19 cellular contexts compared by ENCODE assay signal in genomic region chr12:6083606-6084005, GRCh38. TPM values are rescaled to one million over a fixed set of nuclear protein-coding genes. Genes with fewer than 3 reads are reported as not detected.
DNase-seq lines count a peak whose midpoint lies in the region; ATAC-seq, FAIRE-seq and TF ChIP-seq lines count a peak whose summit lies in the region.
"Had no signal": no experiment of that assay in that cellular context is flagged by ENCODE, and none has a peak within 500 bp of the region (broad histone marks: within the 10 kb centered on the region; RNA-seq: fewer than 3 reads in every experiment).

No MANE protein-coding gene starts in this region.

- CTCF ChIA-PET in H1 (lab: Charles Lee; ENCODE audit: partially characterized antibody) (interaction anchor here (0.6 to 4.0 kb wide), 16 partner anchors 9 to 380 kb away, joined by 3 to 28 read pairs (median 4); no protein-coding TSS in a partner anchor), MCF 10A (lab: Yijun Ruan, JAX) (interaction anchor here (0.7 to 1.8 kb wide), 4 partner anchors 9 to 201 kb away, joined by 3 to 9 read pairs (median 3); no protein-coding TSS in a partner anchor)

- TF ChIP-seq POLR2A in H1 (IDR thresholded peaks at IDR 0.05; ENCODE audit: control extremely low read depth in 1 of 2, low read depth in 2 of 2, low read length in 2 of 2): no peak

- DNase-seq in left ventricle myocardium inferior (no peak), heart right ventricle (no peak), H1 (ENCODE audit: low read depth in 1 of 2, low spot score in 2 of 2) (no peak), neural crest cell (ENCODE audit: low read depth, low spot score) (no peak), NCI-H226 (no peak), MCF 10A (ENCODE audit: unreplicated experiment) (no peak), coronary artery (ENCODE audit: low spot score) (no peak)
- DNase-seq: activated CD4-positive, alpha-beta T cell treated with anti-CD3 and anti-CD28 coated beads for 1 hour; activated CD8-positive, alpha-beta memory T cell treated with anti-CD3 and anti-CD28 coated beads, Interleukin-2, amount 10 ng/mL, durations not matched to agents 7 days and 5 days; activated effector memory CD4-positive, alpha-beta T cell treated with Interleukin-2 at 50 U/mL for 16 hours; CD4-positive, alpha-beta memory T cell; natural killer cell; NCI-H146; NK-92 treated with Interleukin-12 subunit alpha and Interleukin-12 subunit beta, amount 100 ng/mL, for 24 hours; SHP77; stimulated activated naive CD4-positive, alpha-beta T cell treated with Interleukin-2 at 50 U/mL for 16 hours had no signal

- H3K4me2 ChIP-seq in H1 (ENCODE audit: insufficient read depth in 1 of 2, low read depth in 2 of 2, low read length in 2 of 2): peak overlapping the region in 1 of 2 experiments; percentile 58; a peak in 1 of 4 replicates

- 75 to 76% methylated on average over 4 of the region's 4 CpGs for whole genome bisulfite sequencing in heart right ventricle, 2 donors
- WGBS in H1 (ENCODE audit: extremely low coverage in 1 of 2, insufficient coverage in 1 of 2, insufficient read length in 1 of 2, insufficient replicate concordance in 2 of 2, low coverage in 1 of 2, low lambda C conversion rate in 2 of 2, missing lambda C conversion rate in 1 of 2), 2 experiments: 50% methylated on average over 4 of the region's 4 CpGs; no CpG with 5 or more reads in 1 of the 2 experiments

- H3K9me3 ChIP-seq in left ventricle myocardium inferior (replicated peaks): no peaks in the 10 kb centered on the region
- no peaks in the 10 kb centered on the region for H3K9me3 ChIP-seq in heart right ventricle
- no peaks in the 10 kb centered on the region for H3K9me3 ChIP-seq in H1 (ENCODE audit: insufficient read depth in 2 of 2, low read depth in 1 of 2, low read length in 1 of 2)
- H3K9me3 ChIP-seq: adrenal gland had no signal

- H2AK5ac ChIP-seq in H1 (ENCODE audit: low read depth, low read length): no peak overlapping the region

- no peak overlapping the region for H2AFZ ChIP-seq in H1 (ENCODE audit: low read length)

- H3K4me1 Mint-ChIP-seq in neural crest cell: peaks cover 25% of the 10 kb centered on the region
- H3K4me1 Mint-ChIP-seq in MCF 10A (ENCODE audit: insufficient read depth, unreplicated experiment): peaks cover 12% of the 10 kb centered on the region
- H3K4me1 Mint-ChIP-seq: activated CD8-positive, alpha-beta memory T cell treated with anti-CD3 and anti-CD28 coated beads, Interleukin-2, amount 10 ng/mL, durations not matched to agents 7 days and 5 days; CD4-positive, alpha-beta memory T cell; natural killer cell had no signal

- H3K27ac ChIP-seq in left ventricle myocardium inferior (replicated peaks) (peak overlapping the region; percentile 80), heart right ventricle (peak overlapping the region in 4 of 10 donors; percentile 32 to 78 (median 62)), H1 (ENCODE audit: low read depth, low read length) (0 out of 2 replicates have a peak overlapping the region, but pooled peaks have one; percentile 66), coronary artery (no peak overlapping the region)

- BruUV-seq in MCF 10A (replicated peaks; lab: Mats Ljungman, UMichigan): no TSS peak

- TF ChIP-seq CTCF in left ventricle myocardium inferior (IDR thresholded peaks at IDR 0.05; ENCODE audit: borderline replicate concordance) (no peak), heart right ventricle (IDR thresholded peaks at IDR 0.05) (no peak), H1 (IDR thresholded peaks at IDR 0.05; ENCODE audit: control extremely low read depth in 1 of 3, insufficient read depth in 1 of 3, low read depth in 1 of 3, low read length in 3 of 3) (no peak), neural crest cell (conservative IDR thresholded peaks at IDR 0.05) (no peak), MCF 10A (IDR thresholded peaks at IDR 0.05; ENCODE audit: unreplicated experiment) (no peak), coronary artery (IDR thresholded peaks at IDR 0.05) (no peak)

- intact Hi-C loops in left ventricle myocardium inferior (cut with micrococcal nuclease) (no loop called here), heart right ventricle (cut with DNase I) (no loop called here), MCF 10A (cut with micrococcal nuclease) (no loop called here)

- no peak overlapping the region for H4K5ac ChIP-seq in H1 (ENCODE audit: insufficient read length, low read depth, low read length)

- no peak overlapping the region for H2BK15ac ChIP-seq in H1 (ENCODE audit: low read length)

- H3K4ac ChIP-seq in H1 (replicated peaks; ENCODE audit: insufficient read length, low read depth, low read length): no peak overlapping the region

- H3K4me3 Mint-ChIP-seq in neural crest cell: peak overlapping the region; percentile 7
- no peak overlapping the region for H3K4me3 Mint-ChIP-seq in MCF 10A (ENCODE audit: unreplicated experiment)
- H3K4me3 Mint-ChIP-seq: activated CD8-positive, alpha-beta memory T cell treated with anti-CD3 and anti-CD28 coated beads, Interleukin-2, amount 10 ng/mL, durations not matched to agents 7 days and 5 days; CD4-positive, alpha-beta memory T cell; natural killer cell had no signal

- ATAC-seq in heart right ventricle (no peak), GM21529 (IDR thresholded peaks at IDR 0.05; ENCODE audit: unreplicated experiment) (no peak)
- ATAC-seq: activated CD8-positive, alpha-beta memory T cell treated with anti-CD3 and anti-CD28 coated beads, Interleukin-2, amount 10 ng/mL, durations not matched to agents 7 days and 5 days; natural killer cell had no signal

- peak overlapping the region; percentile 75; the same call in 1 of the 2 replicates for H2BK20ac ChIP-seq in H1 (ENCODE audit: low read length)

- H3K23me2 ChIP-seq in H1 (ENCODE audit: low read depth, low read length): no peaks in the 10 kb centered on the region

- H3K23ac ChIP-seq in H1 (ENCODE audit: insufficient read length): no peak overlapping the region

- H3K4me1 ChIP-seq in left ventricle myocardium inferior: peaks cover 94% of the 10 kb centered on the region
- H3K4me1 ChIP-seq in heart right ventricle: peaks cover 9 to 100% (median 52%) of the 10 kb centered on the region in 9 donors
- peaks cover 8 to 19% (median 11%) of the 10 kb centered on the region in 4 experiments for H3K4me1 ChIP-seq in H1 (replicated peaks in 1 of 4; ENCODE audit: control insufficient read depth in 3 of 4, insufficient read depth in 4 of 4, low read length in 3 of 4)
- H3K4me1 ChIP-seq: adrenal gland had no signal

- H3K27ac Mint-ChIP-seq in neural crest cell (ENCODE audit: unreplicated experiment) (no peak overlapping the region), MCF 10A (ENCODE audit: low read depth, unreplicated experiment) (no peak overlapping the region)
- H3K27ac Mint-ChIP-seq: activated CD8-positive, alpha-beta memory T cell treated with anti-CD3 and anti-CD28 coated beads, Interleukin-2, amount 10 ng/mL, durations not matched to agents 7 days and 5 days; CD4-positive, alpha-beta memory T cell; natural killer cell had no signal

- FAIRE-seq in H1 (lab: Jason Lieb, UNC): no peak
- FAIRE-seq: endometrium had no signal

- H3K4me3 ChIP-seq in left ventricle myocardium inferior: no peak overlapping the region
- no peak overlapping the region for H3K4me3 ChIP-seq in heart right ventricle
- H3K4me3 ChIP-seq in H1 (ENCODE audit: extremely low read depth in 1 of 4, insufficient read depth in 2 of 4, low read depth in 3 of 4, low read length in 4 of 4): no peak overlapping the region
- H3K4me3 ChIP-seq in coronary artery: no peak overlapping the region
- H3K4me3 ChIP-seq: adrenal gland had no signal

- TF ChIP-seq RAD21 in H1 (IDR thresholded peaks at IDR 0.05 in 1 of 2, conservative IDR thresholded peaks at IDR 0.05 in 1 of 2; ENCODE audit: low read depth in 2 of 2, low read length in 2 of 2): no peak

- H3K79me1 ChIP-seq in H1 (ENCODE audit: low read depth, low read length): no peaks in the 10 kb centered on the region

- peak overlapping the region; percentile 29; the same call in 1 of the 2 replicates for H2BK12ac ChIP-seq in H1 (ENCODE audit: low read depth, low read length)

- no peaks in the 10 kb centered on the region for H3K79me2 ChIP-seq in H1 (ENCODE audit: control insufficient read depth in 1 of 2, insufficient read depth in 2 of 2, low read length in 2 of 2)

- H3K36me3 ChIP-seq in left ventricle myocardium inferior: peaks cover 7% of the 10 kb centered on the region
- peaks cover 0 to 36% (median 0%) of the 10 kb centered on the region in 9 donors for H3K36me3 ChIP-seq in heart right ventricle
- no peaks in the 10 kb centered on the region for H3K36me3 ChIP-seq in H1 (ENCODE audit: control insufficient read depth in 2 of 4, insufficient read depth in 4 of 4, low read length in 3 of 4)
- H3K36me3 ChIP-seq: adrenal gland had no signal

- H3K56ac ChIP-seq in H1 (replicated peaks; ENCODE audit: insufficient read length, low read depth, low read length): no peak overlapping the region

- H4K20me1 ChIP-seq in H1 (replicated peaks in 1 of 2; ENCODE audit: control insufficient read depth in 1 of 2, insufficient read depth in 2 of 2, low read length in 2 of 2): no peaks in the 10 kb centered on the region

- TF ChIP-seq EP300 in H1 (IDR thresholded peaks at IDR 0.05; ENCODE audit: borderline replicate concordance in 1 of 2, low read depth in 2 of 2, low read length in 2 of 2): no peak

- H4K91ac ChIP-seq in H1 (replicated peaks; ENCODE audit: insufficient read length, low read length): peak overlapping the region; percentile 1

- H3K9ac ChIP-seq in H1 (replicated peaks in 1 of 4; ENCODE audit: extremely low read depth in 1 of 4, low read depth in 3 of 4, low read length in 3 of 4): no peak overlapping the region

- H3K18ac ChIP-seq in H1 (ENCODE audit: extremely low read depth, low read length): peak overlapping the region; percentile 15; the same call in 1 of the 2 replicates

- H3K9me3 Mint-ChIP-seq in neural crest cell (no peaks in the 10 kb centered on the region), MCF 10A (ENCODE audit: unreplicated experiment) (no peaks in the 10 kb centered on the region)
- H3K9me3 Mint-ChIP-seq: CD4-positive, alpha-beta memory T cell; natural killer cell had no signal

- no peaks in the 10 kb centered on the region for H3K27me3 ChIP-seq in left ventricle myocardium inferior (ENCODE audit: low read depth)
- no peaks in the 10 kb centered on the region for H3K27me3 ChIP-seq in heart right ventricle
- no peaks in the 10 kb centered on the region for H3K27me3 ChIP-seq in H1 (replicated peaks in 1 of 4; ENCODE audit: control insufficient read depth in 3 of 4, extremely low read depth in 1 of 4, insufficient read depth in 3 of 4, low read length in 3 of 4)
- H3K27me3 ChIP-seq: adrenal gland had no signal

- H3K27me3 Mint-ChIP-seq in neural crest cell (ENCODE audit: low read depth): no peaks in the 10 kb centered on the region
- no peaks in the 10 kb centered on the region for H3K27me3 Mint-ChIP-seq in MCF 10A (ENCODE audit: insufficient read depth, unreplicated experiment)

- no peak overlapping the region for H3K14ac ChIP-seq in H1 (ENCODE audit: insufficient read length)

- H2BK5ac ChIP-seq in H1 (ENCODE audit: low read depth, low read length): no peak overlapping the region

- H4K8ac ChIP-seq in H1 (ENCODE audit: extremely low read depth, insufficient read depth, low read length): no peak overlapping the region

- H3K36me3 Mint-ChIP-seq in neural crest cell (ENCODE audit: low read depth): no peaks in the 10 kb centered on the region
- H3K36me3 Mint-ChIP-seq in MCF 10A (ENCODE audit: insufficient read depth, unreplicated experiment): no peaks in the 10 kb centered on the region
- H3K36me3 Mint-ChIP-seq: activated CD8-positive, alpha-beta memory T cell treated with anti-CD3 and anti-CD28 coated beads, Interleukin-2, amount 10 ng/mL, durations not matched to agents 7 days and 5 days; CD4-positive, alpha-beta memory T cell; natural killer cell had no signal

- POLR2A ChIA-PET in H1 (lab: Charles Lee; ENCODE audit: partially characterized antibody): interaction anchor here (1.1 to 2.3 kb wide), 6 partner anchors 8 to 117 kb away, joined by 4 to 18 read pairs (median 6); partner anchors contain the start of gene CD9
- POLR2A ChIA-PET in MCF 10A (lab: Yijun Ruan, JAX): interaction anchor here (1.7 kb wide), 1 partner anchor 14 kb away, joined by 6 read pairs; no protein-coding TSS in a partner anchor

- no peak overlapping the region for H2BK120ac ChIP-seq in H1 (replicated peaks; ENCODE audit: low read depth, low read length)

RNA-seq across cellular contexts. Expression of gene VWF, which starts 40.9 kb away (rescaled TPM):
- 250 TPM for total RNA-seq in left ventricle myocardium inferior
- 100 to 1,000 TPM; 163 to 480 (median 275) TPM for total RNA-seq in heart right ventricle
- 100 to 1,000 TPM; 104 to 254 TPM for polyA plus RNA-seq in heart right ventricle
- total RNA-seq in H1 (2021; fragmentation: NEBNext Ultra II Directional; extraction: Animal tissue kit (Norgen Biotek cat#: 25700)): 0.60 and 0.63 TPM in 2 replicates
- polyA plus RNA-seq in H1 (2011; rRNA removed): 0.39 and 0.67 TPM in 2 replicates
- polyA plus RNA-seq in H1 (2011; cell fraction: cytosol; rRNA removed): 0.40 TPM
- 1.1 TPM for polyA plus RNA-seq in H1 (2011; cell fraction: nucleus; rRNA removed)
- polyA plus RNA-seq in H1 (2012, experiment 1 of 2): 0.54 to 0.73 TPM (median 0.56 TPM) in 4 replicates
- 0.18 TPM for polyA plus RNA-seq in H1 (2012, experiment 2 of 2)
- 0.28 TPM for polyA plus RNA-seq in H1 (2013, experiment 1 of 2)
- polyA plus RNA-seq in H1 (2013, experiment 2 of 2): 0.17 TPM
- 1.2 and 1.5 TPM in 2 replicates for polyA minus RNA-seq in H1 (2011; rRNA and poly(A)+ RNA removed)
- 0.37 TPM for polyA minus RNA-seq in H1 (2011; cell fraction: cytosol; rRNA and poly(A)+ RNA removed)
- polyA minus RNA-seq in H1 (2011; cell fraction: nucleus; rRNA and poly(A)+ RNA removed): 1.7 TPM
- 0.02 and 0.21 TPM in 2 replicates for total RNA-seq in neural crest cell
- not detected in 2 replicates for total RNA-seq in MCF 10A (2022)

Comparison
In these comparisons a context has a peak if more than half of its experiments do, and no peak if none do; other contexts are left out.
1. H3K27ac ChIP-seq: peak in left ventricle myocardium inferior (single experiment) and H1 (single experiment); none in coronary artery (0 of 2).
2. RNA of gene VWF, which starts 40.9 kb away (total RNA-seq): 163 to 480 TPM in heart right ventricle and 250 TPM in left ventricle myocardium inferior (single experiment); 0.60 to 0.63 TPM in H1, not detected in MCF 10A and 0.02 to 0.21 TPM in neural crest cell; every median in the first group is over 100 times any median in the second.